ENCODE assay signal across 8 cellular contexts in the genomic region with DNA sequence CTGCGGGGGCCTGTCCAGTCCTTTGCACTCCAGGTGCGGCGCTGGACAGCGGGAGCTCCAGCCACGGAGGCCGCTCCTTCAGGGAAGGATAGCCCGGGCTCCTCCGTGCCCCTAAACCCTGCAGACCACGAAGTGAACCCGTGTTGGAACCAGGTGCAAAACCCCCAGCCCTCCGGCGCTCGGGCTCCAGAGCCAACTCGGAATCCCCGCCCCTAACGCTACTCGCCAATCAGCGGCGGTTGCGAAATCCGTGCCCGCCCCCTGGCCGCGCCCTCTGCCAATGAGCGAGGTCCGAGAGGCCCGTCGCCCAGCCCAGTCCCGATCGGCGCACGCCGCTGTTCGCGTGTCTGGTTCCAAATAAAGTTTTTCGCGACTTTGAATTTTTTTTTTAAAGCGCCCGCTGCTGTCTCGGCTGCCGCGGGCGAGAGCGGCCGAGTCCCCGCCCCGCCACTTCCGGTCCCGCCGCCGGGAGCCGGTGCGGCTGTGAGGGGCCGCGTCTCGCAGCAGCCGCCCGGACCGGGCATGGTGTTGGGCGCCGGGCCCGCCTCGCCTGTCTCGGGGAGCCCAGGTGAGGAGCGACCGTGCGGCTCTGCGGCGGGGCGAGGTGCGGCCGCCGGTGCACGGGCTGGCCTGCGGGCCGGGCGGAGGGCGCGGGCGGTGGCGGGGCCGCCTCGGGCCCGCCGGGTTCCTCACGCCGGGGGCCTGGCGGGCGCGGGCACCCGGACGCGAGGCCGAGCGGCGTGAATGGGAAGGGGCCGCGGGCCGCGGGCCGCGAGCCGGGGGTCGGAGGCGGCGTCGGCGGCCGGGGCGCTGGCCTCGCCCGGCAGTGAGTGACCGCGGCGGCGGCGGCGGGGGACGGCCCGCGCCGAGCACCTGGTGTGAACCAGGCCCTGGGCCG. TPM values are rescaled to one million over a fixed set of nuclear protein-coding genes. Genes with fewer than 3 reads are reported as not detected.
DNase-seq lines count a peak whose midpoint lies in the region; ATAC-seq, FAIRE-seq and TF ChIP-seq lines count a peak whose summit lies in the region.

A gene with protein sequence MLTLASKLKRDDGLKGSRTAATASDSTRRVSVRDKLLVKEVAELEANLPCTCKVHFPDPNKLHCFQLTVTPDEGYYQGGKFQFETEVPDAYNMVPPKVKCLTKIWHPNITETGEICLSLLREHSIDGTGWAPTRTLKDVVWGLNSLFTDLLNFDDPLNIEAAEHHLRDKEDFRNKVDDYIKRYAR (plus strand): TSS at position 450 of the 898 bp plus-strand sequence. CDS start 6,094 bp downstream, outside the sequence.

- TF ChIP-seq CTCF in AG09319 (IDR thresholded peaks at IDR 0.05; ENCODE audit: low read depth, low read length) (no peak), kidney (IDR thresholded peaks at IDR 0.05; ENCODE audit: borderline replicate concordance, extremely low read depth, insufficient read depth) (no peak)

- intact Hi-C loops in kidney (cut with DNase I): no loop called here

- peak within 1 kb of the TSS; percentile 60 to 71 for H3K27ac ChIP-seq in kidney (ENCODE audit: low read depth in 2 of 2, low read length in 2 of 2)

- peak; percentile 87 for FAIRE-seq in kidney (lab: Jason Lieb, UNC)

- ATAC-seq in GM19025 (IDR thresholded peaks at IDR 0.05; ENCODE audit: low read depth, unreplicated experiment) (peak; percentile 94), HG03342 (IDR thresholded peaks at IDR 0.05; ENCODE audit: unreplicated experiment) (peak; percentile 92)

- no peaks in the 10 kb centered on the region for H3K36me3 ChIP-seq in kidney (ENCODE audit: control insufficient read depth in 1 of 2, insufficient read depth in 2 of 2, low read length in 2 of 2)

- peaks cover 0 to 12% of the 10 kb centered on the region in 2 donors for H3K9me3 ChIP-seq in kidney (ENCODE audit: control insufficient read depth in 1 of 2, low read length in 2 of 2)

- H3K9ac ChIP-seq in kidney (ENCODE audit: low read length in 2 of 2): peak within 1 kb of the TSS; percentile 75 to 84

- peaks cover 9 to 16% of the 10 kb centered on the region in 2 donors for H3K4me1 ChIP-seq in kidney (ENCODE audit: control insufficient read depth in 1 of 2, insufficient read depth in 1 of 2, low read depth in 1 of 2, low read length in 2 of 2)

- peak within 1 kb of the TSS; percentile 85 to 89 for H3K4me3 ChIP-seq in kidney (ENCODE audit: low read length in 2 of 2)

- peak; percentile 89 for DNase-seq in AG09319 (ENCODE audit: extremely low read depth, low read depth)
- peak; percentile 78 to 98 for DNase-seq in NCI-H446 (lab: John Stamatoyannopoulos, UW)
- peak; percentile 98 for DNase-seq in activated CD4-positive, CD25-positive, alpha-beta regulatory T cell treated with anti-CD3 and anti-CD28 coated beads, Interleukin-2, amount 50 U/mL, for 72 hours
- DNase-seq in cerebellar nuclear complex (lab: John Stamatoyannopoulos, UW): peak; percentile 50 to 90
- peak; percentile 99 for DNase-seq in kidney
- DNase-seq in stimulated activated CD4-positive, alpha-beta T cell treated with anti-CD3 and anti-CD28 coated beads, Interleukin-15, amount 100 ng/mL, for 24 hours: peak; percentile 99

RNA-seq across cellular contexts. Expression of the gene that starts here (rescaled TPM):
- total RNA-seq in kidney: 34.5 TPM
- polyA plus RNA-seq in kidney (ENCODE audit: insufficient read depth, low read depth, low replicate concordance): 68.7 TPM

Comparison
In these comparisons a context has a peak if more than half of its experiments do, and no peak if none do; other contexts are left out.
1. Peak in every context shown above with its lines: DNase-seq, ATAC-seq, H3K4me3 ChIP-seq and H3K27ac ChIP-seq.